23 cellular contexts compared by ENCODE assay signal in genomic region chr10:61100882-61101281, GRCh38.
DNase-seq lines count a peak whose midpoint lies in the region; ATAC-seq and TF ChIP-seq lines count a peak whose summit lies in the region.
"Had no signal": no experiment of that assay in that cellular context is flagged by ENCODE, and none has a peak within 500 bp of the region (broad histone marks: within the 10 kb centered on the region; RNA-seq: fewer than 3 reads in every experiment).

No MANE protein-coding gene starts in this region.

- WGBS in suprapubic skin: 67% methylated on average over 5 of the region's 5 CpGs

- TF ChIP-seq EP300 in suprapubic skin (IDR thresholded peaks at IDR 0.05): no peak

- TF ChIP-seq POLR2A in suprapubic skin (IDR thresholded peaks at IDR 0.05): no peak

- TF ChIP-seq CTCF in osteocyte (IDR thresholded peaks at IDR 0.05) (no peak), suprapubic skin (IDR thresholded peaks at IDR 0.05) (no peak)

- peaks cover 4% of the 10 kb centered on the region for H3K27me3 Mint-ChIP-seq in osteocyte (ENCODE audit: unreplicated experiment)

- DNase-seq in G401 (ENCODE audit: low spot score) (peak; percentile 77), NCI-H2171 treated with DMSO at 0.1 percent for 48 hours (lab: John Stamatoyannopoulos, UW) (peak; percentile 79), cerebellar cortex (ENCODE audit: low spot score) (peak; percentile 75), osteocyte (ENCODE audit: extremely low spot score, unreplicated experiment) (no peak), suprapubic skin (ENCODE audit: low spot score in 2 of 2) (no peak)
- no peak for DNase-seq in effector CD4-positive, alpha-beta T cell
- DNase-seq: AML-193; CD4-positive, alpha-beta T cell; DMS79; EL; GF-D8; MM.1S; NCI-H2081 treated with DMSO at 0.1 percent for 48 hours; NCI-H510A; Right ventricle myocardium superior; RPMI8226 had no signal

- no peak overlapping the region for H3K27ac ChIP-seq in suprapubic skin
- H3K27ac ChIP-seq: A549; BLaER1 treated with 17β-estradiol and CSF1 and Interleukin-3, amounts not matched to agents 10 nM and 100 nM; HL-60; KMS-11; SJSA1 had no signal

- peak overlapping the region; percentile 63 for H3K27ac Mint-ChIP-seq in osteocyte (ENCODE audit: unreplicated experiment)
- H3K27ac Mint-ChIP-seq: CD4-positive, alpha-beta T cell; IgD-negative memory B cell had no signal

- H3K4me1 ChIP-seq in suprapubic skin: peaks cover 6% of the 10 kb centered on the region
- H3K4me1 ChIP-seq: A549 had no signal

- H3K4me3 ChIP-seq in suprapubic skin: no peak overlapping the region
- H3K4me3 ChIP-seq: A549; BLaER1 treated with 17β-estradiol and CSF1 and Interleukin-3, amounts not matched to agents 10 nM and 100 nM; SJSA1 had no signal

- no peak overlapping the region for H3K4me3 Mint-ChIP-seq in osteocyte (ENCODE audit: unreplicated experiment)
- H3K4me3 Mint-ChIP-seq: CD4-positive, alpha-beta T cell; IgD-negative memory B cell had no signal

- no peak for ATAC-seq in GM18873 (IDR thresholded peaks at IDR 0.05; ENCODE audit: low FRiP score, unreplicated experiment)
- ATAC-seq: A549 had no signal

- H3K9me3 Mint-ChIP-seq in osteocyte (ENCODE audit: unreplicated experiment): no peaks in the 10 kb centered on the region
- H3K9me3 Mint-ChIP-seq: CD4-positive, alpha-beta T cell had no signal

- no peaks in the 10 kb centered on the region for H3K36me3 Mint-ChIP-seq in osteocyte (ENCODE audit: unreplicated experiment)

- in situ Hi-C loops in G401 (cut with HindIII; ENCODE audit: low sequenced_read_pairs): no loop called here

- H3K4me1 Mint-ChIP-seq in osteocyte (ENCODE audit: unreplicated experiment): peaks cover 43% of the 10 kb centered on the region

- no peaks in the 10 kb centered on the region for H3K9me3 ChIP-seq in suprapubic skin
- H3K9me3 ChIP-seq: A549; BLaER1 treated with 17β-estradiol and CSF1 and Interleukin-3, amounts not matched to agents 10 nM and 100 nM; SJSA1 had no signal

- H3K27me3 ChIP-seq in suprapubic skin: no peaks in the 10 kb centered on the region
- H3K27me3 ChIP-seq: BLaER1 treated with 17β-estradiol and CSF1 and Interleukin-3, amounts not matched to agents 10 nM and 100 nM had no signal

- no peaks in the 10 kb centered on the region for H3K36me3 ChIP-seq in suprapubic skin
- H3K36me3 ChIP-seq: BLaER1 treated with 17β-estradiol and CSF1 and Interleukin-3, amounts not matched to agents 10 nM and 100 nM; SJSA1 had no signal

Comparison
In these comparisons a context has a peak if more than half of its experiments do, and no peak if none do; other contexts are left out.
1. DNase-seq: peak in G401 (single experiment), NCI-H2171 treated with DMSO at 0.1 percent for 48 hours (single experiment) and cerebellar cortex (single experiment); none in osteocyte (single experiment), suprapubic skin (0 of 2) and effector CD4-positive, alpha-beta T cell (single experiment).